Comparison of ENCODE assay signal across 34 cellular contexts in genomic region chr14:55801121-55801520, GRCh38.
"Had no signal": no experiment of that assay in that cellular context is flagged by ENCODE, and none has a peak within 500 bp of the region (broad histone marks: within the 10 kb centered on the region; RNA-seq: fewer than 3 reads in every experiment).

No MANE protein-coding gene starts in this region.

- H3K9me3 Mint-ChIP-seq: activated B cell treated with CpG ODN at 0.5 μM for 24 hours; activated naive CD8-positive, alpha-beta T cell treated with anti-CD3 and anti-CD28 coated beads for 36 hours had no signal

- H3K36me3 Mint-ChIP-seq: activated naive CD8-positive, alpha-beta T cell treated with anti-CD3 and anti-CD28 coated beads for 36 hours had no signal

- H3K4me3 Mint-ChIP-seq: activated B cell treated with CpG ODN at 0.5 μM for 24 hours; activated CD4-positive, alpha-beta memory T cell treated with anti-CD3 and anti-CD28 coated beads, Interleukin-2, amount 10 ng/mL, durations not matched to agents 7 days and 5 days; activated CD8-positive, alpha-beta memory T cell treated with anti-CD3 and anti-CD28 coated beads, Interleukin-2, amount 10 ng/mL, durations not matched to agents 7 days and 5 days; activated naive CD8-positive, alpha-beta T cell treated with anti-CD3 and anti-CD28 coated beads for 36 hours had no signal

- H3K27me3 Mint-ChIP-seq: activated B cell treated with CpG ODN at 0.5 μM for 24 hours; activated CD4-positive, alpha-beta memory T cell treated with anti-CD3 and anti-CD28 coated beads, Interleukin-2, amount 10 ng/mL, durations not matched to agents 7 days and 5 days; activated CD8-positive, alpha-beta memory T cell treated with anti-CD3 and anti-CD28 coated beads, Interleukin-2, amount 10 ng/mL, durations not matched to agents 7 days and 5 days; activated naive CD8-positive, alpha-beta T cell treated with anti-CD3 and anti-CD28 coated beads for 36 hours had no signal

- ATAC-seq: activated CD8-positive, alpha-beta memory T cell treated with anti-CD3 and anti-CD28 coated beads, Interleukin-2, amount 10 ng/mL, durations not matched to agents 7 days and 5 days; PC-3 had no signal

- H3K27ac ChIP-seq: brain microvascular endothelial cell, VCaP had no signal

- H3K27me3 ChIP-seq: brain microvascular endothelial cell had no signal

- DNase-seq: activated B cell treated with CpG ODN at 0.5 μM for 24 hours; activated CD4-positive, alpha-beta memory T cell treated with anti-CD3 and anti-CD28 coated beads, Interleukin-2, amount 10 ng/mL, durations not matched to agents 7 days and 5 days; activated CD4-positive, alpha-beta T cell treated with anti-CD3 and anti-CD28 coated beads for 4 hours; activated CD4-positive, CD25-positive, alpha-beta regulatory T cell treated with anti-CD3 and anti-CD28 coated beads, Interleukin-2, amount 50 U/mL, for 72 hours; activated CD8-positive, alpha-beta memory T cell treated with anti-CD3 and anti-CD28 coated beads for 24 hours; activated CD8-positive, alpha-beta memory T cell treated with anti-CD3 and anti-CD28 coated beads, Interleukin-2, amount 10 ng/mL, durations not matched to agents 7 days and 5 days; activated CD8-positive, alpha-beta memory T cell treated with anti-CD3 and anti-CD28 coated beads, Interleukin-2, amount 50 U/mL, for 48 hours; activated effector memory CD4-positive, alpha-beta T cell treated with anti-CD3 and anti-CD28 coated beads, Interleukin-2, amount 50 U/mL, for 16 hours; activated naive CD4-positive, alpha-beta T cell; activated naive CD4-positive, alpha-beta T cell treated with anti-CD3 and anti-CD28 coated beads, Interleukin-2, amount 50 U/mL, for 16 hours; activated naive CD8-positive, alpha-beta T cell treated with anti-CD3 and anti-CD28 coated beads for 36 hours; activated T-cell treated with anti-CD3 and anti-CD28 coated beads, Interleukin-2, amount 50 U/mL, for 48 hours; amniotic stem cell; aorta; brain microvascular endothelial cell; central memory CD4-positive, alpha-beta T cell; NCI-H1092 treated with DMSO at 0.1 percent for 48 hours; NCI-H1417; NCI-H146; NCI-H187; NCI-H2029 treated with DMSO at 0.1 percent for 48 hours; NCI-H2107; NCI-H2171; NCI-H510A; NCI-H526; NCI-H748 treated with DMSO at 0.1 percent for 48 hours; NK-92 treated with Interleukin-12 subunit alpha and Interleukin-12 subunit beta, amount 100 ng/mL, for 24 hours; PC-3; Right ventricle myocardium superior; SW 1271; T-helper 1 cell; T-helper 2 cell; T-helper 9 cell had no signal

- H3K4me1 Mint-ChIP-seq: activated B cell treated with CpG ODN at 0.5 μM for 24 hours had no signal

- H3K36me3 ChIP-seq: brain microvascular endothelial cell had no signal

- H3K27ac Mint-ChIP-seq: activated B cell treated with CpG ODN at 0.5 μM for 24 hours; activated CD8-positive, alpha-beta memory T cell treated with anti-CD3 and anti-CD28 coated beads, Interleukin-2, amount 10 ng/mL, durations not matched to agents 7 days and 5 days; activated naive CD8-positive, alpha-beta T cell treated with anti-CD3 and anti-CD28 coated beads for 36 hours had no signal
